ENCODE assay signal across 22 cellular contexts in genomic region chr22:43971112-43971511, GRCh38. TPM values are rescaled to one million over a fixed set of nuclear protein-coding genes. Genes with fewer than 3 reads are reported as not detected.
"Had no signal": no experiment of that assay in that cellular context is flagged by ENCODE, and none has a peak within 500 bp of the region (broad histone marks: within the 10 kb centered on the region; RNA-seq: fewer than 3 reads in every experiment).

No MANE protein-coding gene starts in this region.

- ATAC-seq: foreskin keratinocyte, gastroesophageal sphincter, left cardiac atrium, left lung, left ventricle myocardium superior, lower lobe of right lung had no signal

- H3K4me3 Mint-ChIP-seq: immature natural killer cell had no signal

- H2AFZ ChIP-seq: hepatocyte had no signal

- H3K9me3 Mint-ChIP-seq: immature natural killer cell had no signal

- H3K4me1 ChIP-seq: colonic mucosa, esophagus muscularis mucosa, foreskin keratinocyte, gastroesophageal sphincter, heart left ventricle, left lung, lower lobe of right lung had no signal

- H3K4me2 ChIP-seq: hepatocyte had no signal

- H3K27me3 ChIP-seq: colonic mucosa, dorsolateral prefrontal cortex, esophagus muscularis mucosa, foreskin keratinocyte, gastroesophageal sphincter, heart left ventricle, hepatocyte, left lung had no signal

- H3K4me3 ChIP-seq: colonic mucosa, dorsolateral prefrontal cortex, esophagus muscularis mucosa, gastroesophageal sphincter, heart left ventricle, hepatocyte, left lung, lower lobe of right lung had no signal

- H3K79me2 ChIP-seq: hepatocyte had no signal

- DNase-seq: colonic mucosa; dermis blood vessel endothelial cell; dorsolateral prefrontal cortex; effector CD4-positive, alpha-beta T cell; effector memory CD4-positive, alpha-beta T cell; foreskin keratinocyte; heart left ventricle; hypothalamus; immature natural killer cell; islet precursor cell; kidney; kidney glomerular epithelial cell; left cardiac atrium; left lung; left ventricle myocardium superior; lower lobe of right lung; mesenchymal stem cell; midbrain had no signal

- H3K27ac ChIP-seq: colonic mucosa, esophagus muscularis mucosa, foreskin keratinocyte, gastroesophageal sphincter, heart left ventricle, hepatocyte, left lung, lower lobe of right lung had no signal

RNA-seq across cellular contexts. Expression of gene PNPLA3, which starts 47.5 kb away (rescaled TPM):
- total RNA-seq: gastroesophageal sphincter, mononuclear cell had no signal
- polyA plus RNA-seq: immature natural killer cell had no signal
